ENCODE assay signal across 1 cellular context in the genomic region with DNA sequence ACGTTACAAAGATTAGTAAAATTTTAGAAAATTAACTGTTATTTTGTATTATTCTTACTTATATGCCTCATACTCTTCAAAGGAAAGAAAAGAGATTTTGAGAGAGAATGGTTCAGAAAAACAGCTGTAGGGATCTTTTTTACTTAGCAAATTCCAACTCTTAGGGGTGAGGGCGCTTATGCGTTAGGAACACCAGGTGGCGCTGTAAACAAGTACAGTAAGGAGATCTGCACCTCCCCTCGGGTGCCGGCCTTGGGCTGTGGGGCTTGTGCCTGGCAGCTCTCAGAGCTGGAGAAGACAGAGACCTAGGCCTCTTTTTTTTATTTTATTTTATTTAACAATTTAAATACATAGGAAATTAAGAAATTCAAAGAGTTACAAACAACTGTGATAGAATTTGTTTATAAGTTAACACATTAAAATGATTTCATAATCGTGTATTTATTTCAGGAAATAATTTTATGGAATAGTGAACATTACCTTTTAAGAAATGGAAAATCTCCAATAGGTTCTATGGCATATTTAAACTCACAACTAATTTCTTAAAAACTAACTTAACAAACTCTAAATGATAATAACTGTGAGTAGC.
TF ChIP-seq lines count a peak whose summit lies in the region.

No MANE protein-coding gene starts in this region.

TF ChIP-seq in HepG2, 621 proteins besides CTCF, POLR2A, EP300 and RAD21:
- no peak for TF ChIP-seq NCOR1 (IDR thresholded peaks at IDR 0.05; ENCODE audit: borderline replicate concordance, low read length)
- peak; percentile 81 for TF ChIP-seq SMC3 (IDR thresholded peaks at IDR 0.05; ENCODE audit: low read length)
- TF ChIP-seq ZZZ3 (CRISPR knock-in tag; IDR thresholded peaks at IDR 0.05; ENCODE audit: borderline replicate concordance): no peak
- no peak for TF ChIP-seq ZNF552 (CRISPR knock-in tag; IDR thresholded peaks at IDR 0.05; ENCODE audit: borderline replicate concordance)
- TF ChIP-seq, protein P1, sequence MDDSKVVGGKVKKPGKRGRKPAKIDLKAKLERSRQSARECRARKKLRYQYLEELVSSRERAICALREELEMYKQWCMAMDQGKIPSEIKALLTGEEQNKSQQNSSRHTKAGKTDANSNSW (CRISPR knock-in tag; IDR thresholded peaks at IDR 0.05; ENCODE audit: borderline replicate concordance): no peak
- TF ChIP-seq ZNF670 (CRISPR knock-in tag; IDR thresholded peaks at IDR 0.05; ENCODE audit: borderline replicate concordance): no peak
- no peak for TF ChIP-seq ZMYM3 (CRISPR knock-in tag; IDR thresholded peaks at IDR 0.05)
- no peak for TF ChIP-seq SNAPC2 (CRISPR knock-in tag; IDR thresholded peaks at IDR 0.05)
- TF ChIP-seq IRX3 (CRISPR knock-in tag; IDR thresholded peaks at IDR 0.05; ENCODE audit: borderline replicate concordance, low read depth): no peak
- no peak for TF ChIP-seq ZNF367 (CRISPR knock-in tag; IDR thresholded peaks at IDR 0.05; ENCODE audit: borderline replicate concordance)
- no peak for TF ChIP-seq TBL1XR1 (IDR thresholded peaks at IDR 0.05; ENCODE audit: borderline replicate concordance, low read length, partially characterized antibody)
- TF ChIP-seq NFIB (CRISPR knock-in tag; IDR thresholded peaks at IDR 0.05; ENCODE audit: borderline replicate concordance): no peak
- no peak for TF ChIP-seq ZBTB3 (CRISPR knock-in tag; IDR thresholded peaks at IDR 0.05; ENCODE audit: borderline replicate concordance, low read depth)
- TF ChIP-seq STAG1 (CRISPR knock-in tag; IDR thresholded peaks at IDR 0.05): peak; percentile 66
- TF ChIP-seq, protein P2, sequence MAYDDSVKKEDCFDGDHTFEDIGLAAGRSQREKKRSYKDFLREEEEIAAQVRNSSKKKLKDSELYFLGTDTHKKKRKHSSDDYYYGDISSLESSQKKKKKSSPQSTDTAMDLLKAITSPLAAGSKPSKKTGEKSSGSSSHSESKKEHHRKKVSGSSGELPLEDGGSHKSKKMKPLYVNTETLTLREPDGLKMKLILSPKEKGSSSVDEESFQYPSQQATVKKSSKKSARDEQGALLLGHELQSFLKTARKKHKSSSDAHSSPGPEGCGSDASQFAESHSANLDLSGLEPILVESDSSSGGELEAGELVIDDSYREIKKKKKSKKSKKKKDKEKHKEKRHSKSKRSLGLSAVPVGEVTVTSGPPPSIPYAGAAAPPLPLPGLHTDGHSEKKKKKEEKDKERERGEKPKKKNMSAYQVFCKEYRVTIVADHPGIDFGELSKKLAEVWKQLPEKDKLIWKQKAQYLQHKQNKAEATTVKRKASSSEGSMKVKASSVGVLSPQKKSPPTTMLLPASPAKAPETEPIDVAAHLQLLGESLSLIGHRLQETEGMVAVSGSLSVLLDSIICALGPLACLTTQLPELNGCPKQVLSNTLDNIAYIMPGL (CRISPR knock-in tag; IDR thresholded peaks at IDR 0.05; ENCODE audit: borderline replicate concordance in 1 of 2, low read depth in 1 of 2): 0 out of 4 replicates have a peak, but pooled peaks of 1 of the 2 experiments have one; percentile 35
- TF ChIP-seq ZNF296 (CRISPR knock-in tag; conservative IDR thresholded peaks at IDR 0.05): no peak
- no peak for TF ChIP-seq ZNF609 (CRISPR knock-in tag; IDR thresholded peaks at IDR 0.05; ENCODE audit: borderline replicate concordance)
- no peak for TF ChIP-seq YY1 (IDR thresholded peaks at IDR 0.05; ENCODE audit: insufficient read depth, insufficient replicate concordance, low read depth, low read length)
- no peak for TF ChIP-seq ONECUT2 (CRISPR knock-in tag; IDR thresholded peaks at IDR 0.05)
- TF ChIP-seq NFE2L1 (CRISPR knock-in tag; IDR thresholded peaks at IDR 0.05; ENCODE audit: borderline replicate concordance): no peak
